Comparison of ENCODE assay signal across 22 cellular contexts in genomic region chr6:158722176-158722729, GRCh38.
"Had no signal": no experiment of that assay in that cellular context is flagged by ENCODE, and none has a peak within 500 bp of the region (broad histone marks: within the 10 kb centered on the region; RNA-seq: fewer than 3 reads in every experiment).

No MANE protein-coding gene starts in this region.

- H3K27me3 Mint-ChIP-seq: memory B cell had no signal

- H3K27ac Mint-ChIP-seq: memory B cell, nephron progenitor cell had no signal

- ATAC-seq: esophagus mucosa, heart left ventricle, lower lobe of right lung, psoas muscle, sciatic nerve had no signal

- H3K27me3 ChIP-seq: dorsolateral prefrontal cortex, heart left ventricle, stomach had no signal

- DNase-seq: cortex of kidney; dorsolateral prefrontal cortex; effector CD8-positive, alpha-beta T cell; heart left ventricle; hippocampal formation; left ventricle myocardium inferior; lower lobe of right lung; midbrain; nephron progenitor cell; psoas muscle; retina; stimulated activated CD4-positive, alpha-beta T cell treated with anti-CD3 and anti-CD28 coated beads, Interleukin-2, amount 100 ng/mL, for 24 hours; stimulated activated CD4-positive, alpha-beta T cell treated with anti-CD3 and anti-CD28 coated beads, Interleukin-4, amount 100 ng/mL, for 4 hours; stimulated activated naive CD4-positive, alpha-beta T cell; stomach; substantia nigra; trophoblast cell had no signal

- H3K36me3 ChIP-seq: left ventricle myocardium inferior, thoracic aorta had no signal

- H3K9me3 Mint-ChIP-seq: memory B cell, nephron progenitor cell had no signal

- H3K4me3 Mint-ChIP-seq: nephron progenitor cell had no signal

- H3K4me1 ChIP-seq: psoas muscle had no signal

- H3K4me3 ChIP-seq: dorsolateral prefrontal cortex, heart left ventricle, left ventricle myocardium inferior, lower lobe of right lung, psoas muscle, stomach, thoracic aorta had no signal

- H2AFZ ChIP-seq: parathyroid adenoma had no signal

- H3K27ac ChIP-seq: dorsolateral prefrontal cortex, heart left ventricle, left ventricle myocardium inferior, lower lobe of right lung, parathyroid adenoma, psoas muscle, thoracic aorta had no signal

- H3K9me3 ChIP-seq: heart left ventricle, left ventricle myocardium inferior, lower lobe of right lung, psoas muscle, stomach, thoracic aorta had no signal

- H3K9ac ChIP-seq: parathyroid adenoma had no signal
